Comparison of ENCODE assay signal across 1 cellular context in the genomic region with DNA sequence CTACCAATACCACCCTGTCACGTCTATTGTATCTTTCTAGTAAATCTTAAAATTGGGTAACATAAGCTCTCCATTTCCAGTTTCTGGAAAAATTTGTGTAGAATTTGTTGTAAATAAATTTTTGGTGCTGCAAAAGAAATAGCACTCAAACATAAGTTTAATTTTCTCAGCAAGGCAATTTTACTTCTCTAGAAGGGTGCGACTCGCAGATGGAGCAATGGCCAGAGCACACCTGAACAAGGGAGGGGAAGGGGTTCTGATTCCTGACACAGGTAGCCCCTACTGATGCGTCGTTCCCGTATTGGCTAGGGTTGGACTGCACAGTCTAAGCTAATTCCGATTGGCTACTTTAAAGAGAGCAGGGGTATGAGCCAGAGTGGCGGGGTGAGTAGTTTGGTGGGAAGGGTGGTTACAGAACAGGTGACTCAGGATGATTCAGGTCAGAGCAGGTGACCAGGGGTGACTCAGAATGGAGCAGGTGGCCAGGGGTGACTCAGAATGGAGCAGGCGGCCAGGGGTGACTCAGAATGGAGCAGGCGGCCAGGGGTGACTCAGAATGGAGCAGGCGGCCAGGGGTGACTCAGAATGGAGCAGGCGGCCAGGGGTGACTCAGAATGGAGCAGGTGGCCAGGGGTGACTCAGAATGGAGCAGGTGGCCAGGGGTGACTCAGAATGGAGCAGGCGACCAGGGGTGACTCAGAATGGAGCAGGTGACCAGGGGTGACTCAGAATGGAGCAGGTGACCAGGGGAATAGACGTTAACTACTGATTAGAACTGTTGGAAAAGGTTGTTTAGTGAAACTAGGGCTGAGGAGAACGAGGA.
TF ChIP-seq lines count a peak whose summit lies in the region.

No MANE protein-coding gene starts in this region.

TF ChIP-seq in HCT116, 20 proteins besides CTCF, POLR2A, EP300 and RAD21 (continued from another document):
- TF ChIP-seq, protein P1, sequence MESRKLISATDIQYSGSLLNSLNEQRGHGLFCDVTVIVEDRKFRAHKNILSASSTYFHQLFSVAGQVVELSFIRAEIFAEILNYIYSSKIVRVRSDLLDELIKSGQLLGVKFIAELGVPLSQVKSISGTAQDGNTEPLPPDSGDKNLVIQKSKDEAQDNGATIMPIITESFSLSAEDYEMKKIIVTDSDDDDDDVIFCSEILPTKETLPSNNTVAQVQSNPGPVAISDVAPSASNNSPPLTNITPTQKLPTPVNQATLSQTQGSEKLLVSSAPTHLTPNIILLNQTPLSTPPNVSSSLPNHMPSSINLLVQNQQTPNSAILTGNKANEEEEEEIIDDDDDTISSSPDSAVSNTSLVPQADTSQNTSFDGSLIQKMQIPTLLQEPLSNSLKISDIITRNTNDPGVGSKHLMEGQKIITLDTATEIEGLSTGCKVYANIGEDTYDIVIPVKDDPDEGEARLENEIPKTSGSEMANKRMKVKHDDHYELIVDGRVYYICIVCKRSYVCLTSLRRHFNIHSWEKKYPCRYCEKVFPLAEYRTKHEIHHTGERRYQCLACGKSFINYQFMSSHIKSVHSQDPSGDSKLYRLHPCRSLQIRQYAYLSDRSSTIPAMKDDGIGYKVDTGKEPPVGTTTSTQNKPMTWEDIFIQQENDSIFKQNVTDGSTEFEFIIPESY (IDR thresholded peaks at IDR 0.05; ENCODE audit: extremely low read depth, insufficient replicate concordance, low read length) = peak; percentile 23
- TF ChIP-seq SRF (IDR thresholded peaks at IDR 0.05; ENCODE audit: low read depth) (peak; percentile 74), MAX (IDR thresholded peaks at IDR 0.05) (peak; percentile 67), TCF7L2 (IDR thresholded peaks at IDR 0.05; ENCODE audit: borderline replicate concordance, extremely low read depth, insufficient read depth, insufficient read length) (peak; percentile 74), POLR2AphosphoS5 (IDR thresholded peaks at IDR 0.05; ENCODE audit: low read depth, low read length) (peak; percentile 48), JUND (IDR thresholded peaks at IDR 0.05) (peak; percentile 91), FOSL1 (IDR thresholded peaks at IDR 0.05; ENCODE audit: low read depth) (peak; percentile 93), CBX3 (IDR thresholded peaks at IDR 0.05; ENCODE audit: low read depth) (peak; percentile 11; the same call in 1 of the 2 replicates)
